8 cellular contexts compared by ENCODE assay signal in genomic region chr17:2174471-2175293, GRCh38.
A peak's percentile ranks its signal among the peaks of the same experiment; 100 is the strongest.
DNase-seq lines count a peak whose midpoint lies in the region; ATAC-seq and TF ChIP-seq lines count a peak whose summit lies in the region.

No MANE protein-coding gene starts in this region.

- TF ChIP-seq CTCF in fibroblast of villous mesenchyme (IDR thresholded peaks at IDR 0.05; ENCODE audit: insufficient read depth, low read depth, low read length), result peak; percentile 30

- H3K27me3 Mint-ChIP-seq in T-helper 17 cell, result no peaks in the 10 kb centered on the region

- no peaks in the 10 kb centered on the region for H3K9me3 ChIP-seq in T-helper 17 cell (ENCODE audit: control insufficient read depth, low read length, poor library complexity, severe bottlenecking)

- DNase-seq in COLO829 (ENCODE audit: low spot score) (peak; percentile 35), T-helper 17 cell (no peak), fibroblast of villous mesenchyme (ENCODE audit: low read depth) (peak; percentile 100), posterior vena cava (ENCODE audit: low spot score) (peak; percentile 90), HuH-7.5 (ENCODE audit: low spot score) (no peak), NCI-H1436 (lab: John Stamatoyannopoulos, UW) (no peak)

- H3K4me3 ChIP-seq in fibroblast of villous mesenchyme (ENCODE audit: low read depth, low read length), result peak overlapping the region; percentile 16

- peaks cover 2% of the 10 kb centered on the region for H3K36me3 Mint-ChIP-seq in T-helper 17 cell (ENCODE audit: low read depth)

- peaks cover 6% of the 10 kb centered on the region for H3K4me1 Mint-ChIP-seq in T-helper 17 cell

- H3K4me3 Mint-ChIP-seq in T-helper 17 cell, result no peak overlapping the region

- H3K27ac Mint-ChIP-seq in T-helper 17 cell, result peak overlapping the region; percentile 53

- ATAC-seq in T-helper 17 cell (no peak), HG02970 (IDR thresholded peaks at IDR 0.05; ENCODE audit: low FRiP score, unreplicated experiment) (no peak), HG03342 (IDR thresholded peaks at IDR 0.05; ENCODE audit: unreplicated experiment) (no peak)

- intact Hi-C loops in posterior vena cava (cut with DNase I), result loop anchor here (5.0 to 10.0 kb wide), 3 partner anchors 38 to 112 kb away; no protein-coding TSS in a partner anchor

Comparison
In these comparisons a context has a peak if more than half of its experiments do, and no peak if none do; other contexts are left out.
1. DNase-seq: peak in COLO829 (single experiment), fibroblast of villous mesenchyme (single experiment) and posterior vena cava (single experiment); none in T-helper 17 cell (0 of 3), HuH-7.5 (single experiment) and NCI-H1436 (single experiment).